ENCODE assay signal across 10 cellular contexts in genomic region chr10:4280481-4281206, GRCh38.
DNase-seq lines count a peak whose midpoint lies in the region; ATAC-seq and TF ChIP-seq lines count a peak whose summit lies in the region.
"Had no signal": no experiment of that assay in that cellular context is flagged by ENCODE, and none has a peak within 500 bp of the region (broad histone marks: within the 10 kb centered on the region; RNA-seq: fewer than 3 reads in every experiment).

No MANE protein-coding gene starts in this region.

- DNase-seq in Daoy (ENCODE audit: low read depth): peak; percentile 28
- peak; percentile 30 for DNase-seq in SW480 (ENCODE audit: low spot score)
- DNase-seq in fibroblast of mammary gland (ENCODE audit: low read depth): peak; percentile 93
- DNase-seq in sciatic nerve (ENCODE audit: low spot score): no peak
- DNase-seq in mesothelial cell of epicardium (ENCODE audit: low spot score in 2 of 2, unreplicated experiment in 2 of 2): no peak
- DNase-seq in stimulated activated CD4-positive, alpha-beta T cell treated with anti-CD3 and anti-CD28 coated beads, Interleukin-12 subunit alpha, Interleukin-12 subunit beta, amount 100 ng/mL, for 4 hours: no peak
- no peak for DNase-seq in islet precursor cell
- DNase-seq: activated CD4-positive, alpha-beta T cell treated with anti-CD3 and anti-CD28 coated beads, Interleukin-2, amount 50 U/mL, for 4 hours; NCI-H1694 treated with DMSO at 0.1 percent for 48 hours had no signal

- TF ChIP-seq CTCF in fibroblast of mammary gland (conservative IDR thresholded peaks at IDR 0.05; ENCODE audit: control insufficient read depth, insufficient read depth, low read depth, low read length) (no peak), mesothelial cell of epicardium (IDR thresholded peaks at IDR 0.05; ENCODE audit: unreplicated experiment) (no peak)

- intact Hi-C loops in sciatic nerve (cut with DNase I): no loop called here

- H3K4me3 Mint-ChIP-seq in mesothelial cell of epicardium: no peak overlapping the region

- ATAC-seq in sciatic nerve (peak; percentile 50), HG03045 (IDR thresholded peaks at IDR 0.05; ENCODE audit: unreplicated experiment) (no peak)

- H3K36me3 Mint-ChIP-seq in mesothelial cell of epicardium: no peaks in the 10 kb centered on the region

- H3K9me3 Mint-ChIP-seq in mesothelial cell of epicardium: no peaks in the 10 kb centered on the region

- H3K4me3 ChIP-seq in fibroblast of mammary gland (ENCODE audit: control insufficient read depth, low read depth, low read length): no peak overlapping the region

- H3K4me1 Mint-ChIP-seq in mesothelial cell of epicardium: no peaks in the 10 kb centered on the region

- H3K27me3 Mint-ChIP-seq in mesothelial cell of epicardium (ENCODE audit: low read depth): no peaks in the 10 kb centered on the region

- H3K27ac Mint-ChIP-seq in mesothelial cell of epicardium: no peak overlapping the region

Comparison
In these comparisons a context has a peak if more than half of its experiments do, and no peak if none do; other contexts are left out.
1. DNase-seq: peak in Daoy (single experiment), SW480 (single experiment) and fibroblast of mammary gland (single experiment); none in sciatic nerve (single experiment), mesothelial cell of epicardium (0 of 2), stimulated activated CD4-positive, alpha-beta T cell treated with anti-CD3 and anti-CD28 coated beads, Interleukin-12 subunit alpha, Interleukin-12 subunit beta, amount 100 ng/mL, for 4 hours (single experiment) and islet precursor cell (single experiment).